In genomic region chr21:36369064-36369685, GRCh38 we compare ENCODE assay signal across 18 cellular contexts. TPM values are rescaled to one million over a fixed set of nuclear protein-coding genes. Genes with fewer than 3 reads are reported as not detected.
DNase-seq lines count a peak whose midpoint lies in the region; ATAC-seq and TF ChIP-seq lines count a peak whose summit lies in the region.
"Had no signal": no experiment of that assay in that cellular context is flagged by ENCODE, and none has a peak within 500 bp of the region (broad histone marks: within the 10 kb centered on the region; RNA-seq: fewer than 3 reads in every experiment).

No MANE protein-coding gene starts in this region.

- H4K20me1 ChIP-seq in HCT116 (ENCODE audit: insufficient read depth): no peaks in the 10 kb centered on the region

- TSS peak; percentile 38 for BruUV-seq in HCT116 (replicated peaks; lab: Mats Ljungman, UMichigan)

- H3K36me3 Mint-ChIP-seq in stimulated activated naive CD8-positive, alpha-beta T cell treated with anti-CD3 and anti-CD28 coated beads, Interleukin-15, Interleukin-2, amounts not matched to agents 100 ng/mL and 50 ng/mL, for 24 hours (ENCODE audit: low read depth): peaks cover 68% of the 10 kb centered on the region
- H3K36me3 Mint-ChIP-seq in central memory CD8-positive, alpha-beta T cell (ENCODE audit: insufficient read depth): peaks cover 91% of the 10 kb centered on the region

- no peaks in the 10 kb centered on the region for H3K9me3 Mint-ChIP-seq in stimulated activated naive CD8-positive, alpha-beta T cell treated with anti-CD3 and anti-CD28 coated beads, Interleukin-15, Interleukin-2, amounts not matched to agents 100 ng/mL and 50 ng/mL, for 24 hours
- H3K9me3 Mint-ChIP-seq in stimulated activated naive CD8-positive, alpha-beta T cell treated with anti-CD3 and anti-CD28 coated beads, Interleukin-15, amount 100 ng/mL, for 72 hours: no peaks in the 10 kb centered on the region
- no peaks in the 10 kb centered on the region for H3K9me3 Mint-ChIP-seq in central memory CD8-positive, alpha-beta T cell
- H3K9me3 Mint-ChIP-seq: activated T-helper 1 cell treated with anti-CD3 and anti-CD28 coated beads, Interleukin-12 subunit alpha, Interleukin-12 subunit beta, Interleukin-2, Interleukin-4 antibody, amounts not matched to agents 30 ng/mL and 10 ng/mL and 1 ng/mL, durations not matched to agents 14 hours and 24 hours and 36 hours; brain had no signal

- H3K9ac ChIP-seq in HCT116 (ENCODE audit: low read length): no peak overlapping the region

- H3K36me3 ChIP-seq in HCT116 (ENCODE audit: control insufficient read depth in 1 of 2, insufficient read depth in 2 of 2, low read length in 2 of 2): peaks cover 37 to 48% of the 10 kb centered on the region in 2 experiments

- H3K4me3 Mint-ChIP-seq in stimulated activated naive CD8-positive, alpha-beta T cell treated with anti-CD3 and anti-CD28 coated beads, Interleukin-15, Interleukin-2, amounts not matched to agents 100 ng/mL and 50 ng/mL, for 24 hours: no peak overlapping the region
- no peak overlapping the region for H3K4me3 Mint-ChIP-seq in stimulated activated naive CD8-positive, alpha-beta T cell treated with anti-CD3 and anti-CD28 coated beads, Interleukin-15, amount 100 ng/mL, for 72 hours
- H3K4me3 Mint-ChIP-seq in central memory CD8-positive, alpha-beta T cell: no peak overlapping the region
- H3K4me3 Mint-ChIP-seq: activated T-helper 1 cell treated with anti-CD3 and anti-CD28 coated beads, Interleukin-12 subunit alpha, Interleukin-12 subunit beta, Interleukin-2, Interleukin-4 antibody, amounts not matched to agents 30 ng/mL and 10 ng/mL and 1 ng/mL, durations not matched to agents 14 hours and 24 hours and 36 hours had no signal

- no peaks in the 10 kb centered on the region for H3K27me3 Mint-ChIP-seq in stimulated activated naive CD8-positive, alpha-beta T cell treated with anti-CD3 and anti-CD28 coated beads, Interleukin-15, Interleukin-2, amounts not matched to agents 100 ng/mL and 50 ng/mL, for 24 hours
- no peaks in the 10 kb centered on the region for H3K27me3 Mint-ChIP-seq in stimulated activated naive CD8-positive, alpha-beta T cell treated with anti-CD3 and anti-CD28 coated beads, Interleukin-15, amount 100 ng/mL, for 72 hours
- no peaks in the 10 kb centered on the region for H3K27me3 Mint-ChIP-seq in central memory CD8-positive, alpha-beta T cell
- H3K27me3 Mint-ChIP-seq: brain had no signal

- no peak overlapping the region for H3K4me2 ChIP-seq in HCT116 (ENCODE audit: low read length)

- H3K27me3 ChIP-seq in HCT116 (ENCODE audit: insufficient read depth, low read length): no peaks in the 10 kb centered on the region
- H3K27me3 ChIP-seq: MG63, neutrophil, thyroid gland had no signal

- no peaks in the 10 kb centered on the region for H3K9me3 ChIP-seq in HCT116 (ENCODE audit: control insufficient read depth in 1 of 2, insufficient read depth in 1 of 2, low read depth in 1 of 2, low read length in 2 of 2)
- H3K9me3 ChIP-seq: MG63, mucosa of descending colon, neutrophil, prostate gland, thyroid gland had no signal

- H2AFZ ChIP-seq in HCT116 (ENCODE audit: low read depth, low read length, poor library complexity, severe bottlenecking): no peak overlapping the region

- no peak for TF ChIP-seq RAD21 in HCT116 (IDR thresholded peaks at IDR 0.05; ENCODE audit: low read depth)

- CTCF ChIA-PET in HCT116 (lab: Charles Lee): no interaction called here

- peak overlapping the region; percentile 54 for H3K27ac Mint-ChIP-seq in stimulated activated naive CD8-positive, alpha-beta T cell treated with anti-CD3 and anti-CD28 coated beads, Interleukin-15, Interleukin-2, amounts not matched to agents 100 ng/mL and 50 ng/mL, for 24 hours
- no peak overlapping the region for H3K27ac Mint-ChIP-seq in stimulated activated naive CD8-positive, alpha-beta T cell treated with anti-CD3 and anti-CD28 coated beads, Interleukin-15, amount 100 ng/mL, for 72 hours
- peak overlapping the region; percentile 34 for H3K27ac Mint-ChIP-seq in central memory CD8-positive, alpha-beta T cell (ENCODE audit: low read depth)
- H3K27ac Mint-ChIP-seq: activated T-helper 1 cell treated with anti-CD3 and anti-CD28 coated beads, Interleukin-12 subunit alpha, Interleukin-12 subunit beta, Interleukin-2, Interleukin-4 antibody, amounts not matched to agents 30 ng/mL and 10 ng/mL and 1 ng/mL, durations not matched to agents 14 hours and 24 hours and 36 hours had no signal

- intact Hi-C loops in HCT116 (cut with micrococcal nuclease): no loop called here

- H3K4me1 ChIP-seq in HCT116 (ENCODE audit: control insufficient read depth in 1 of 2, insufficient read depth in 2 of 2, low read length in 2 of 2): no peaks in the 10 kb centered on the region
- H3K4me1 ChIP-seq: prostate gland, thyroid gland had no signal

- POLR2A ChIA-PET in HCT116 (lab: Charles Lee): no interaction called here

- no peak overlapping the region for H3K4me3 ChIP-seq in HCT116 (replicated peaks in 1 of 2; ENCODE audit: low read depth in 1 of 2, low read length in 2 of 2)
- H3K4me3 ChIP-seq: MG63, mucosa of descending colon, prostate gland, thyroid gland had no signal

- no peak overlapping the region for H3K27ac ChIP-seq in HCT116 (ENCODE audit: low read depth, low read length)
- H3K27ac ChIP-seq: neutrophil, prostate gland, thyroid gland had no signal

- H3K4me1 Mint-ChIP-seq in stimulated activated naive CD8-positive, alpha-beta T cell treated with anti-CD3 and anti-CD28 coated beads, Interleukin-15, Interleukin-2, amounts not matched to agents 100 ng/mL and 50 ng/mL, for 24 hours (ENCODE audit: low read depth): no peaks in the 10 kb centered on the region
- H3K4me1 Mint-ChIP-seq in stimulated activated naive CD8-positive, alpha-beta T cell treated with anti-CD3 and anti-CD28 coated beads, Interleukin-15, amount 100 ng/mL, for 72 hours: no peaks in the 10 kb centered on the region
- no peaks in the 10 kb centered on the region for H3K4me1 Mint-ChIP-seq in central memory CD8-positive, alpha-beta T cell
- H3K4me1 Mint-ChIP-seq: brain had no signal

- ATAC-seq in stimulated activated naive CD8-positive, alpha-beta T cell treated with anti-CD3 and anti-CD28 coated beads, Interleukin-15, amount 100 ng/mL, for 72 hours: no peak
- ATAC-seq in HCT116 (no peak), HG02610 (IDR thresholded peaks at IDR 0.05; ENCODE audit: unreplicated experiment) (no peak)
- no peak for ATAC-seq in central memory CD8-positive, alpha-beta T cell (replicated peaks; ENCODE audit: extremely low read depth, poor library complexity, severe bottlenecking)
- ATAC-seq: mucosa of descending colon had no signal

- RAD21 ChIA-PET in HCT116 (lab: Charles Lee; ENCODE audit: low non-redundant PET in 1 of 2, low total read pairs in 2 of 2, uncharacterized antibody in 2 of 2, unreplicated experiment in 2 of 2): no interaction called here

- TF ChIP-seq CTCF in HCT116 (IDR thresholded peaks at IDR 0.05 in 2 of 3, conservative IDR thresholded peaks at IDR 0.05 in 1 of 3; ENCODE audit: borderline replicate concordance in 1 of 3, insufficient read depth in 1 of 3, low read depth in 2 of 3, low read length in 2 of 3): no peak

- no peak for DNase-seq in stimulated activated naive CD8-positive, alpha-beta T cell treated with anti-CD3 and anti-CD28 coated beads, Interleukin-15, amount 100 ng/mL, for 72 hours
- DNase-seq in HCT116 (ENCODE audit: low read depth, low spot score): no peak
- no peak for DNase-seq in central memory CD8-positive, alpha-beta T cell (ENCODE audit: low spot score in 2 of 2)
- no peak for DNase-seq in islet precursor cell
- no peak for DNase-seq in DMS153 treated with DMSO at 0.1 percent for 48 hours (lab: John Stamatoyannopoulos, UW; ENCODE audit: unreplicated experiment)
- DNase-seq: effector memory CD4-positive, alpha-beta T cell; MG63; mucosa of descending colon; NCI-H1436; NCI-H2171; NCI-H526; thyroid gland had no signal

- H3K9me2 ChIP-seq in HCT116 (ENCODE audit: insufficient read depth): no peaks in the 10 kb centered on the region

- no peak for TF ChIP-seq POLR2A in HCT116 (IDR thresholded peaks at IDR 0.05; ENCODE audit: borderline replicate concordance, extremely low read depth, insufficient read depth, insufficient read length)

- H3K79me2 ChIP-seq in HCT116 (ENCODE audit: insufficient read depth, low read length): no peaks in the 10 kb centered on the region

TF ChIP-seq in HCT116, 20 proteins besides CTCF, POLR2A, EP300 and RAD21 (continues in another document):
- TF ChIP-seq TCF7L2 (IDR thresholded peaks at IDR 0.05; ENCODE audit: borderline replicate concordance, extremely low read depth, insufficient read depth, insufficient read length) (no peak), EZH2phosphoT487 (IDR thresholded peaks at IDR 0.05; ENCODE audit: borderline replicate concordance) (no peak), FOSL1 (IDR thresholded peaks at IDR 0.05; ENCODE audit: low read depth) (no peak), POLR2AphosphoS5 (IDR thresholded peaks at IDR 0.05; ENCODE audit: low read depth, low read length) (no peak), EGR1 (IDR thresholded peaks at IDR 0.05; ENCODE audit: low read depth) (no peak)
- TF ChIP-seq, protein P1, sequence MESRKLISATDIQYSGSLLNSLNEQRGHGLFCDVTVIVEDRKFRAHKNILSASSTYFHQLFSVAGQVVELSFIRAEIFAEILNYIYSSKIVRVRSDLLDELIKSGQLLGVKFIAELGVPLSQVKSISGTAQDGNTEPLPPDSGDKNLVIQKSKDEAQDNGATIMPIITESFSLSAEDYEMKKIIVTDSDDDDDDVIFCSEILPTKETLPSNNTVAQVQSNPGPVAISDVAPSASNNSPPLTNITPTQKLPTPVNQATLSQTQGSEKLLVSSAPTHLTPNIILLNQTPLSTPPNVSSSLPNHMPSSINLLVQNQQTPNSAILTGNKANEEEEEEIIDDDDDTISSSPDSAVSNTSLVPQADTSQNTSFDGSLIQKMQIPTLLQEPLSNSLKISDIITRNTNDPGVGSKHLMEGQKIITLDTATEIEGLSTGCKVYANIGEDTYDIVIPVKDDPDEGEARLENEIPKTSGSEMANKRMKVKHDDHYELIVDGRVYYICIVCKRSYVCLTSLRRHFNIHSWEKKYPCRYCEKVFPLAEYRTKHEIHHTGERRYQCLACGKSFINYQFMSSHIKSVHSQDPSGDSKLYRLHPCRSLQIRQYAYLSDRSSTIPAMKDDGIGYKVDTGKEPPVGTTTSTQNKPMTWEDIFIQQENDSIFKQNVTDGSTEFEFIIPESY (IDR thresholded peaks at IDR 0.05; ENCODE audit: extremely low read depth, insufficient replicate concordance, low read length): no peak

RNA-seq across cellular contexts. Expression of gene CHAF1B, which starts 16.0 kb away (rescaled TPM):
- 26.1 TPM for total RNA-seq in HCT116 (2021; ENCODE audit: unreplicated experiment)
- polyA plus RNA-seq in HCT116 (2012): 5.8 and 10.2 TPM in 2 replicates

RNA-seq across cellular contexts. Expression of gene MORC3, which starts 49.2 kb away (rescaled TPM):
- total RNA-seq in HCT116 (2021; ENCODE audit: unreplicated experiment): 19.8 TPM
- polyA plus RNA-seq in HCT116 (2012): 9.4 and 12.0 TPM in 2 replicates

Comparison
In these comparisons a context has a peak if more than half of its experiments do, and no peak if none do; other contexts are left out.
1. H3K27ac Mint-ChIP-seq: peak in stimulated activated naive CD8-positive, alpha-beta T cell treated with anti-CD3 and anti-CD28 coated beads, Interleukin-15, Interleukin-2, amounts not matched to agents 100 ng/mL and 50 ng/mL, for 24 hours (single experiment) and central memory CD8-positive, alpha-beta T cell (single experiment); none in stimulated activated naive CD8-positive, alpha-beta T cell treated with anti-CD3 and anti-CD28 coated beads, Interleukin-15, amount 100 ng/mL, for 72 hours (0 of 2).